11 cellular contexts compared by ENCODE assay signal in genomic region chr20:52047811-52048302, GRCh38.
DNase-seq lines count a peak whose midpoint lies in the region; ATAC-seq and TF ChIP-seq lines count a peak whose summit lies in the region.
"Had no signal": no experiment of that assay in that cellular context is flagged by ENCODE, and none has a peak within 500 bp of the region (broad histone marks: within the 10 kb centered on the region; RNA-seq: fewer than 3 reads in every experiment).

No MANE protein-coding gene starts in this region.

- no peaks in the 10 kb centered on the region for H3K9me3 ChIP-seq in BLaER1 treated with 17β-estradiol and CSF1 and Interleukin-3, amounts not matched to agents 10 nM and 100 nM (replicated peaks in 1 of 11)
- no peaks in the 10 kb centered on the region for H3K9me3 ChIP-seq in SJSA1 (replicated peaks)

- H3K36me3 ChIP-seq in BLaER1 treated with 17β-estradiol and CSF1 and Interleukin-3, amounts not matched to agents 10 nM and 100 nM, result no peaks in the 10 kb centered on the region
- no peaks in the 10 kb centered on the region for H3K36me3 ChIP-seq in SJSA1

- no peak overlapping the region for H3K4me3 ChIP-seq in BLaER1 treated with 17β-estradiol and CSF1 and Interleukin-3, amounts not matched to agents 10 nM and 100 nM
- H3K4me3 ChIP-seq in SJSA1 (no peak overlapping the region), astrocyte of the cerebellum (ENCODE audit: low read depth, low read length) (no peak overlapping the region)

- peak; percentile 47 to 68 for DNase-seq in SJSA1 (ENCODE audit: low read depth in 1 of 2, low spot score in 2 of 2)
- peak; percentile 84 for DNase-seq in astrocyte of the cerebellum (ENCODE audit: low read depth)
- peak; percentile 82 for DNase-seq in non-pigmented ciliary epithelial cell (ENCODE audit: low read depth)
- no peak for DNase-seq in NCI-H748 (lab: John Stamatoyannopoulos, UW; ENCODE audit: unreplicated experiment)
- DNase-seq: amygdala, DMS 273 treated with DMSO at 0.1 percent for 48 hours had no signal

- H3K4me2 ChIP-seq in BLaER1 treated with 17β-estradiol and CSF1 and Interleukin-3, amounts not matched to agents 10 nM and 100 nM, result peak overlapping the region in 10 of 11 experiments; percentile 5 to 72 (median 46); a peak in 19 of 22 replicates

- in situ Hi-C loops in astrocyte of the cerebellum (cut with HindIII; ENCODE audit: low sequenced_read_pairs), result no loop called here

- TF ChIP-seq CTCF in astrocyte of the cerebellum (IDR thresholded peaks at IDR 0.05; ENCODE audit: low read depth, low read length, missing control alignments), result no peak

- no peak for ATAC-seq in GM21723 (IDR thresholded peaks at IDR 0.05; ENCODE audit: unreplicated experiment)
- no peak for ATAC-seq in HG03571 (IDR thresholded peaks at IDR 0.05; ENCODE audit: unreplicated experiment)
- no peak for ATAC-seq in GM18907 (IDR thresholded peaks at IDR 0.05; ENCODE audit: unreplicated experiment)
- ATAC-seq: Panc1 had no signal

- no peak overlapping the region for H3K9ac ChIP-seq in BLaER1 treated with 17β-estradiol and CSF1 and Interleukin-3, amounts not matched to agents 10 nM and 100 nM

- peaks cover 4 to 19% (median 9%) of the 10 kb centered on the region in 10 experiments; a peak in 12 of 20 replicates for H3K4me1 ChIP-seq in BLaER1 treated with 17β-estradiol and CSF1 and Interleukin-3, amounts not matched to agents 10 nM and 100 nM
- peaks cover 31% of the 10 kb centered on the region for H3K4me1 ChIP-seq in SJSA1 (replicated peaks)

- no peaks in the 10 kb centered on the region for H4K20me1 ChIP-seq in BLaER1 treated with 17β-estradiol and CSF1 and Interleukin-3, amounts not matched to agents 10 nM and 100 nM

- H3K27ac ChIP-seq in BLaER1 treated with 17β-estradiol and CSF1 and Interleukin-3, amounts not matched to agents 10 nM and 100 nM, result no peak overlapping the region
- H3K27ac ChIP-seq in SJSA1, result peak overlapping the region; percentile 67

- H3K27me3 ChIP-seq in BLaER1 treated with 17β-estradiol and CSF1 and Interleukin-3, amounts not matched to agents 10 nM and 100 nM, result peaks cover 0 to 11% (median 0%) of the 10 kb centered on the region in 11 experiments; a peak in 1 of 22 replicates
- no peaks in the 10 kb centered on the region for H3K27me3 ChIP-seq in SJSA1 (replicated peaks)
